29 cellular contexts compared by ENCODE assay signal in the genomic region with DNA sequence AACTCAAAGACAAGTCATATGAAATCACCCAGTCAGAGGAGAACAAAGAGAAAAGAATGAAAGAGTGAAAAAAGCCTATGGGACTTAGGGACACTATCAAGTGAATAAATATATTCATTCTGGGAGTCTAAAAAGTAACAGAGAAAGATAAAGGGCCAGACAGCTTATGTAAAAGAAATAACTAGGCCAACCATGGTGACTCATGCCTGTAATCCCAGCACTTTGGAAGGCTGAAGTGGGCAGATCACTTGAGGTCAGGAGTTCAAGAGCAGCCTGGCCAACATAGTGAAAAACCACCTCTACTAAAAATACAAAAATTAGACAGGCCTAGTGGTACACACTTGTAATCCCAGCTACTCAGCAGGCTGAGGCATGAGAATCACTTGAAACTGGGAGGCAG.
"Had no signal": no experiment of that assay in that cellular context is flagged by ENCODE, and none has a peak within 500 bp of the region (broad histone marks: within the 10 kb centered on the region; RNA-seq: fewer than 3 reads in every experiment).

No MANE protein-coding gene starts in this region.

- H3K36me3 ChIP-seq: esophagus squamous epithelium, gastroesophageal sphincter, heart right ventricle, lower lobe of right lung, neutrophil, pancreas, right atrium auricular region, suprapubic skin, transverse colon, upper lobe of right lung, uterus had no signal

- H3K27me3 Mint-ChIP-seq: progenitor cell of endocrine pancreas had no signal

- H3K27me3 ChIP-seq: esophagus squamous epithelium, foreskin keratinocyte, gastroesophageal sphincter, heart right ventricle, neutrophil, pancreas, right atrium auricular region, suprapubic skin, transverse colon, upper lobe of right lung, uterus had no signal

- DNase-seq: dermis blood vessel endothelial cell; effector memory CD8-positive, alpha-beta T cell; erythroblast; esophagus squamous epithelium; foreskin keratinocyte; heart right ventricle; hippocampal formation; islet precursor cell; left ventricle myocardium superior; lower lobe of right lung; natural killer cell; pancreas; stimulated activated CD4-positive, alpha-beta T cell treated with anti-CD3 and anti-CD28 coated beads, Interleukin-12 subunit alpha, Interleukin-12 subunit beta, amount 100 ng/mL, for 4 hours; stimulated activated CD4-positive, alpha-beta T cell treated with anti-CD3 and anti-CD28 coated beads, Interleukin-1b, Interleukin-23, amount 100 ng/mL, for 48 hours; stimulated activated CD4-positive, alpha-beta T cell treated with anti-CD3 and anti-CD28 coated beads, Interleukin-4, amount 100 ng/mL, for 1 hour; stimulated activated CD8-positive, alpha-beta memory T cell treated with anti-CD3 and anti-CD28 coated beads, Interleukin-4, amount 100 ng/mL, for 48 hours; stimulated activated naive CD4-positive, alpha-beta T cell; stimulated activated naive CD8-positive, alpha-beta T cell treated with anti-CD3 and anti-CD28 coated beads, Interleukin-15, amount 100 ng/mL, for 72 hours; transverse colon; upper lobe of right lung; uterus had no signal

- H3K4me2 ChIP-seq: smooth muscle cell had no signal

- H3K27ac Mint-ChIP-seq: effector memory CD8-positive, alpha-beta T cell; natural killer cell; progenitor cell of endocrine pancreas; stimulated activated naive CD8-positive, alpha-beta T cell treated with anti-CD3 and anti-CD28 coated beads, Interleukin-15, amount 100 ng/mL, for 72 hours had no signal

- FAIRE-seq: endometrium, pancreas had no signal

- H3K4me1 Mint-ChIP-seq: natural killer cell; stimulated activated naive CD8-positive, alpha-beta T cell treated with anti-CD3 and anti-CD28 coated beads, Interleukin-15, amount 100 ng/mL, for 72 hours had no signal

- H3K36me3 Mint-ChIP-seq: natural killer cell had no signal

- H3K9me3 ChIP-seq: neutrophil, pancreas, uterus had no signal

- H3K4me1 ChIP-seq: esophagus squamous epithelium, foreskin keratinocyte, gastroesophageal sphincter, heart right ventricle, lower lobe of right lung, pancreas, right atrium auricular region, suprapubic skin, transverse colon, upper lobe of right lung, uterus had no signal

- H3K27ac ChIP-seq: coronary artery, esophagus squamous epithelium, foreskin keratinocyte, gastroesophageal sphincter, heart right ventricle, lower lobe of right lung, neutrophil, pancreas, right atrium auricular region, suprapubic skin, transverse colon, upper lobe of right lung, uterus had no signal

- H3K4me3 ChIP-seq: coronary artery, esophagus squamous epithelium, gastroesophageal sphincter, heart right ventricle, lower lobe of right lung, pancreas, right atrium auricular region, smooth muscle cell, suprapubic skin, transverse colon, upper lobe of right lung, uterus had no signal

- H3K4me3 Mint-ChIP-seq: effector memory CD8-positive, alpha-beta T cell; natural killer cell; stimulated activated naive CD8-positive, alpha-beta T cell treated with anti-CD3 and anti-CD28 coated beads, Interleukin-15, amount 100 ng/mL, for 72 hours had no signal
